20 cellular contexts compared by ENCODE assay signal in the genomic region with DNA sequence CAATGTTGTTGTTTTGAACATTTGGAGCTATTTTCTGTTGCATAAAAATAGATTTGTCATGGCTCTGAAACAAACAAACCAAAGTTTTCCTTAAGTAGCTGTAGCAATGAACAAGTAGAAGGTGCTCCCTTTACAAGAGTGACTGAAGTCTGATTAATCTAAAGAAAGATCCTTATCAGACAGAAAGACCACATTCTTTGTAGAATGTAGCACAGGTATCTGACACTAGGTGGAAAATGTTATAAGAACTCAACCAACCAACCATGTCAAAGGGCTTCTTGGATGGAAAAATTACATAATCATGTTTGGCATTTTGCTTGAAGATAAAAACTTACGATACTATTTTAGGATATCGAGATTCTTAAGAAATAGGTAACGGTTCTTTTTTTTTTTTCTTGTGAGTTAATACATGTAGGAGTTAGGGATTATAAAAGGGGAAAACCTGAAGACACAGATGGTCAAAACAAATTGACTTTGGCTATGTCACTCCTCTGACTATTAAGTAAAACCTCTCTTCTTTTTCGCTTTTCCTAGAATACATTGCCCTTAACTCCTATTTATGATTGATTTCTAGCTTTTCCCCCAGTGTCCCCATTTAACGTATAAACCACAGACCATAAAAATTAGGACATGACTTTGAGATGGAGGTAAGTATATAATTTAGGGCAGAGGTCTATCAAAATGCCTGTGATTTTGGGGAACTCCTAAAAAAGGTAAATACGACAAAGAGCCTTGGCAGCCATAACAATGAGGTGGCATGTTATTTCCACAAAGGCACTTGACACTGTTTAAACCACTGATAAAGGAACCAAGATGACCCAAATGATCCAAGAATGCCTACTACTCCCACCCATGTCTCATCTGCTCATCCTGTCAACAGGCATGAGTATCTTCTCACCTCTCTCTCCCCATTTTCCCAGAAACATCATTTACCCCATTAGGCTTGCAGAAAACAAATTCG.
DNase-seq lines count a peak whose midpoint lies in the region; ATAC-seq, FAIRE-seq and TF ChIP-seq lines count a peak whose summit lies in the region.
"Had no signal": no experiment of that assay in that cellular context is flagged by ENCODE, and none has a peak within 500 bp of the region (broad histone marks: within the 10 kb centered on the region; RNA-seq: fewer than 3 reads in every experiment).

No MANE protein-coding gene starts in this region.

- no peaks in the 10 kb centered on the region for H3K9me3 ChIP-seq in naive thymus-derived CD4-positive, alpha-beta T cell (ENCODE audit: control insufficient read depth in 2 of 3, low read length in 3 of 3)
- H3K9me3 ChIP-seq in adrenal gland (replicated peaks in 1 of 3), result no peaks in the 10 kb centered on the region
- H3K9me3 ChIP-seq: lower lobe of right lung, upper lobe of left lung had no signal

- H3K27ac ChIP-seq in naive thymus-derived CD4-positive, alpha-beta T cell (ENCODE audit: low read depth, low read length), result no peak overlapping the region
- H3K27ac ChIP-seq in adrenal gland, result no peak overlapping the region
- H3K27ac ChIP-seq: 22Rv1, BLaER1, HL-60, lower lobe of right lung, upper lobe of left lung had no signal

- no peak for TF ChIP-seq CTCF in adrenal gland (IDR thresholded peaks at IDR 0.05)

- H3K27ac Mint-ChIP-seq in IgD-negative memory B cell, result peak overlapping the region in 2 of 3 donors; percentile 26 to 31
- peak overlapping the region; percentile 84 to 94 for H3K27ac Mint-ChIP-seq in activated naive CD4-positive, alpha-beta T cell treated with anti-CD3 and anti-CD28 coated beads, Interleukin-2, amount 50 U/mL, for 72 hours
- H3K27ac Mint-ChIP-seq in naive thymus-derived CD4-positive, alpha-beta T cell, result peak overlapping the region in 5 of 9 donors; percentile 13 to 56 (median 44)
- H3K27ac Mint-ChIP-seq: WTC11 had no signal

- intact Hi-C loops in naive thymus-derived CD4-positive, alpha-beta T cell (cut with micrococcal nuclease), result loop anchor here (1.0 to 5.0 kb wide), 8 partner anchors 24 to 77 kb away; a partner anchor contains a TSS
- intact Hi-C loops in adrenal gland (cut with DNase I), result no loop called here

- POLR2A ChIA-PET in naive thymus-derived CD4-positive, alpha-beta T cell (lab: Charles Lee), result no interaction called here

- no peaks in the 10 kb centered on the region for H3K36me3 Mint-ChIP-seq in IgD-negative memory B cell
- H3K36me3 Mint-ChIP-seq in activated naive CD4-positive, alpha-beta T cell treated with anti-CD3 and anti-CD28 coated beads, Interleukin-2, amount 50 U/mL, for 72 hours, result peaks cover 23 to 30% of the 10 kb centered on the region in 2 donors
- peaks cover 3 to 31% (median 22%) of the 10 kb centered on the region in 5 donors for H3K36me3 Mint-ChIP-seq in naive thymus-derived CD4-positive, alpha-beta T cell
- H3K36me3 Mint-ChIP-seq: WTC11 had no signal

- no peak overlapping the region for H3K4me3 ChIP-seq in naive thymus-derived CD4-positive, alpha-beta T cell (ENCODE audit: low read length)
- H3K4me3 ChIP-seq in adrenal gland, result no peak overlapping the region
- H3K4me3 ChIP-seq: BLaER1, lower lobe of right lung, skin epidermis, upper lobe of left lung had no signal

- no peak for FAIRE-seq in RCC 7860 (lab: Jason Lieb, UNC)

- no peaks in the 10 kb centered on the region for H3K27me3 ChIP-seq in naive thymus-derived CD4-positive, alpha-beta T cell (ENCODE audit: control insufficient read depth in 2 of 2, insufficient read depth in 2 of 2, low read length in 2 of 2)
- H3K27me3 ChIP-seq in adrenal gland, result no peaks in the 10 kb centered on the region
- H3K27me3 ChIP-seq: BLaER1, upper lobe of left lung had no signal

- DNase-seq in activated CD4-positive, CD25-positive, alpha-beta regulatory T cell (lab: John Stamatoyannopoulos, UW), result no peak
- no peak for DNase-seq in activated naive CD4-positive, alpha-beta T cell treated with anti-CD3 and anti-CD28 coated beads, Interleukin-2, amount 50 U/mL, for 72 hours (ENCODE audit: low spot score in 2 of 2)
- peak in 6 of 9 donors; percentile 5 to 34 (median 26) for DNase-seq in naive thymus-derived CD4-positive, alpha-beta T cell
- DNase-seq in RCC 7860 (ENCODE audit: low spot score) (no peak), adrenal gland (no peak), OCI-M1 (lab: John Stamatoyannopoulos, UW) (no peak)
- DNase-seq: EL, lower lobe of right lung, naive B cell, NCI-H1417 treated with DMSO at 0.1 percent for 48 hours, upper lobe of left lung had no signal

- 93 to 97% (median 95%) methylated on average over 7 of the region's 7 CpGs for WGBS in adrenal gland, 4 donors

- peaks cover 13 to 15% of the 10 kb centered on the region in 2 donors for H3K4me1 ChIP-seq in naive thymus-derived CD4-positive, alpha-beta T cell (ENCODE audit: control insufficient read depth in 2 of 2, insufficient read depth in 2 of 2, low read length in 2 of 2)
- H3K4me1 ChIP-seq in adrenal gland (replicated peaks in 1 of 2), result no peaks in the 10 kb centered on the region
- H3K4me1 ChIP-seq: BLaER1, lower lobe of right lung, upper lobe of left lung had no signal

- CTCF ChIA-PET in naive thymus-derived CD4-positive, alpha-beta T cell (lab: Charles Lee), result interaction anchor here (0.6 to 1.0 kb wide), 5 partner anchors 37 to 349 kb away, joined by 3 read pairs; no protein-coding TSS in a partner anchor

- no peak overlapping the region for H3K4me3 Mint-ChIP-seq in IgD-negative memory B cell
- H3K4me3 Mint-ChIP-seq in naive thymus-derived CD4-positive, alpha-beta T cell, result peak overlapping the region in 4 of 10 donors; percentile 1 to 37 (median 20)
- H3K4me3 Mint-ChIP-seq: dendritic cell treated with granulocyte-macrophage colony-stimulating factor and Interleukin-4, amounts not matched to agents 40 ng/mL and 50 ng/mL, for 4 days; WTC11 had no signal

- no peak for TF ChIP-seq POLR2A in adrenal gland (IDR thresholded peaks at IDR 0.05)

- no peaks in the 10 kb centered on the region for H3K27me3 Mint-ChIP-seq in IgD-negative memory B cell
- H3K27me3 Mint-ChIP-seq in naive thymus-derived CD4-positive, alpha-beta T cell, result no peaks in the 10 kb centered on the region
- H3K27me3 Mint-ChIP-seq: dendritic cell treated with granulocyte-macrophage colony-stimulating factor and Interleukin-4, amounts not matched to agents 40 ng/mL and 50 ng/mL, for 4 days; naive B cell had no signal

- peaks cover 19 to 28% (median 22%) of the 10 kb centered on the region in 3 donors for H3K4me1 Mint-ChIP-seq in IgD-negative memory B cell
- peaks cover 15 to 54% (median 40%) of the 10 kb centered on the region in 7 donors for H3K4me1 Mint-ChIP-seq in naive thymus-derived CD4-positive, alpha-beta T cell
- H3K4me1 Mint-ChIP-seq: WTC11 had no signal

- no peaks in the 10 kb centered on the region for H3K9me3 Mint-ChIP-seq in IgD-negative memory B cell
- no peaks in the 10 kb centered on the region for H3K9me3 Mint-ChIP-seq in activated naive CD4-positive, alpha-beta T cell treated with anti-CD3 and anti-CD28 coated beads, Interleukin-2, amount 50 U/mL, for 72 hours
- H3K9me3 Mint-ChIP-seq in naive thymus-derived CD4-positive, alpha-beta T cell, result no peaks in the 10 kb centered on the region
- H3K9me3 Mint-ChIP-seq: dendritic cell treated with granulocyte-macrophage colony-stimulating factor and Interleukin-4, amounts not matched to agents 40 ng/mL and 50 ng/mL, for 4 days; WTC11 had no signal

- ATAC-seq in activated CD4-positive, CD25-positive, alpha-beta regulatory T cell treated with anti-CD3 and anti-CD28 coated beads, Interleukin-2, amount 50 U/mL, for 24 hours, result peak; percentile 84 to 86
- peak; percentile 89 to 93 for ATAC-seq in activated naive CD4-positive, alpha-beta T cell treated with anti-CD3 and anti-CD28 coated beads, Interleukin-2, amount 50 U/mL, for 72 hours
- peak; percentile 76 for ATAC-seq in naive thymus-derived CD4-positive, alpha-beta T cell
- ATAC-seq: esophagus mucosa, lower lobe of right lung, WTC11 had no signal

- H3K36me3 ChIP-seq in naive thymus-derived CD4-positive, alpha-beta T cell (ENCODE audit: control insufficient read depth in 2 of 3, insufficient read depth in 3 of 3, low read length in 3 of 3), result no peaks in the 10 kb centered on the region
- H3K36me3 ChIP-seq in adrenal gland (replicated peaks in 1 of 2), result peaks cover 0 to 8% of the 10 kb centered on the region in 2 donors

Comparison
In these comparisons a context has a peak if more than half of its experiments do, and no peak if none do; other contexts are left out.
1. DNase-seq: peak in naive thymus-derived CD4-positive, alpha-beta T cell (6 of 9); none in activated CD4-positive, CD25-positive, alpha-beta regulatory T cell (0 of 4), activated naive CD4-positive, alpha-beta T cell treated with anti-CD3 and anti-CD28 coated beads, Interleukin-2, amount 50 U/mL, for 72 hours (0 of 2), RCC 7860 (single experiment), adrenal gland (0 of 7) and OCI-M1 (single experiment).
2. H3K27ac Mint-ChIP-seq: peak in every context shown above with its lines; median percentile 89 in activated naive CD4-positive, alpha-beta T cell treated with anti-CD3 and anti-CD28 coated beads, Interleukin-2, amount 50 U/mL, for 72 hours; 44 in naive thymus-derived CD4-positive, alpha-beta T cell; 28 in IgD-negative memory B cell.
3. intact Hi-C loops: an anchor here in naive thymus-derived CD4-positive, alpha-beta T cell (1.0 to 5.0 kb wide); none called in adrenal gland.
4. Peak in every context shown above with its lines, with median percentiles within 50 percentile points of each other: ATAC-seq.